Comparison of ENCODE assay signal across 8 cellular contexts in genomic region chr11:3614742-3615171, GRCh38. TPM values are rescaled to one million over a fixed set of nuclear protein-coding genes. Genes with fewer than 3 reads are reported as not detected.
DNase-seq lines count a peak whose midpoint lies in the region; ATAC-seq and TF ChIP-seq lines count a peak whose summit lies in the region.

No MANE protein-coding gene starts in this region.

- H3K9me2 ChIP-seq in hepatocyte (replicated peaks; ENCODE audit: insufficient read depth): no peaks in the 10 kb centered on the region

- ATAC-seq in GM18909 (IDR thresholded peaks at IDR 0.05; ENCODE audit: poor library complexity, unreplicated experiment) (peak; percentile 64), GM18519 (IDR thresholded peaks at IDR 0.05; ENCODE audit: low FRiP score, unreplicated experiment) (no peak), GM19351 (IDR thresholded peaks at IDR 0.05; ENCODE audit: unreplicated experiment) (no peak)
- ATAC-seq in naive thymus-derived CD4-positive, alpha-beta T cell: peak; percentile 96

- intact Hi-C loops in naive thymus-derived CD4-positive, alpha-beta T cell (cut with micrococcal nuclease): no loop called here
- intact Hi-C loops in Caco-2 (cut with micrococcal nuclease; ENCODE audit: unreplicated experiment): no loop called here

- H3K36me3 ChIP-seq in naive thymus-derived CD4-positive, alpha-beta T cell (ENCODE audit: control insufficient read depth in 2 of 3, insufficient read depth in 3 of 3, low read length in 3 of 3): no peaks in the 10 kb centered on the region
- H3K36me3 ChIP-seq in Caco-2 (ENCODE audit: control insufficient read depth, insufficient read depth, low read length) (no peaks in the 10 kb centered on the region), hepatocyte (replicated peaks; ENCODE audit: insufficient read depth, low read depth) (no peaks in the 10 kb centered on the region)

- peaks cover 0 to 6% (median 0%) of the 10 kb centered on the region in 5 donors for H3K27me3 Mint-ChIP-seq in naive thymus-derived CD4-positive, alpha-beta T cell
- H3K27me3 Mint-ChIP-seq in Caco-2 (ENCODE audit: insufficient read depth, unreplicated experiment): no peaks in the 10 kb centered on the region

- no peak overlapping the region for H3K27ac ChIP-seq in naive thymus-derived CD4-positive, alpha-beta T cell (ENCODE audit: low read depth, low read length)
- no peak overlapping the region for H3K27ac ChIP-seq in hepatocyte

- H3K36me3 Mint-ChIP-seq in naive thymus-derived CD4-positive, alpha-beta T cell: peaks cover 0 to 3% (median 0%) of the 10 kb centered on the region in 5 donors
- no peaks in the 10 kb centered on the region for H3K36me3 Mint-ChIP-seq in Caco-2 (ENCODE audit: insufficient read depth, unreplicated experiment)

- H3K4me3 Mint-ChIP-seq in naive thymus-derived CD4-positive, alpha-beta T cell: peak overlapping the region in 8 of 10 donors; percentile 52 to 67 (median 59)
- H3K4me3 Mint-ChIP-seq in Caco-2 (ENCODE audit: unreplicated experiment): no peak overlapping the region

- H3K27me3 ChIP-seq in naive thymus-derived CD4-positive, alpha-beta T cell (ENCODE audit: control insufficient read depth in 2 of 2, insufficient read depth in 2 of 2, low read length in 2 of 2): no peaks in the 10 kb centered on the region
- H3K27me3 ChIP-seq in Caco-2 (replicated peaks; ENCODE audit: control insufficient read depth, insufficient read depth, low read length) (no peaks in the 10 kb centered on the region), hepatocyte (no peaks in the 10 kb centered on the region)

- H2AFZ ChIP-seq in hepatocyte: no peak overlapping the region

- H3K9me3 ChIP-seq in naive thymus-derived CD4-positive, alpha-beta T cell (ENCODE audit: control insufficient read depth in 2 of 3, low read length in 3 of 3): no peaks in the 10 kb centered on the region
- 0 out of 2 replicates have a peak, but pooled peaks cover 6% of the 10 kb centered on the region for H3K9me3 ChIP-seq in Caco-2
- no peaks in the 10 kb centered on the region for H3K9me3 ChIP-seq in hepatocyte (ENCODE audit: low read depth)

- no peaks in the 10 kb centered on the region for H3K79me2 ChIP-seq in hepatocyte

- TF ChIP-seq CTCF in Caco-2 (IDR thresholded peaks at IDR 0.05; ENCODE audit: insufficient read depth in 1 of 2, low read depth in 1 of 2, low read length in 1 of 2, severe bottlenecking in 1 of 2, unreplicated experiment in 1 of 2) (no peak), hepatocyte (IDR thresholded peaks at IDR 0.05; ENCODE audit: poor library complexity) (no peak)

- POLR2A ChIA-PET in naive thymus-derived CD4-positive, alpha-beta T cell (lab: Charles Lee): no interaction called here
- POLR2A ChIA-PET in Caco-2 (lab: Charles Lee): no interaction called here

- H3K27ac Mint-ChIP-seq in naive thymus-derived CD4-positive, alpha-beta T cell: peak overlapping the region in 7 of 9 donors; percentile 14 to 75 (median 39)
- no peak overlapping the region for H3K27ac Mint-ChIP-seq in Caco-2 (ENCODE audit: unreplicated experiment)

- peaks cover 0 to 2% (median 0%) of the 10 kb centered on the region in 11 donors for H3K9me3 Mint-ChIP-seq in naive thymus-derived CD4-positive, alpha-beta T cell
- no peaks in the 10 kb centered on the region for H3K9me3 Mint-ChIP-seq in Caco-2 (ENCODE audit: unreplicated experiment)

- WGBS in hepatocyte (ENCODE audit: low lambda C conversion rate, missing lambda C conversion rate): 83% methylated on average over 5 of the region's 5 CpGs

- no peak overlapping the region for H3K4me3 ChIP-seq in naive thymus-derived CD4-positive, alpha-beta T cell (ENCODE audit: low read length)
- H3K4me3 ChIP-seq in Caco-2 (ENCODE audit: low read depth, low read length) (no peak overlapping the region), hepatocyte (no peak overlapping the region)

- H4K20me1 ChIP-seq in hepatocyte (ENCODE audit: insufficient read depth, poor library complexity, severe bottlenecking): no peaks in the 10 kb centered on the region

- CTCF ChIA-PET in naive thymus-derived CD4-positive, alpha-beta T cell (lab: Charles Lee): interaction anchor here (1.5 kb wide), 1 partner anchor 12 kb away, joined by 4 read pairs; no protein-coding TSS in a partner anchor
- CTCF ChIA-PET in Caco-2 (lab: Charles Lee): no interaction called here

- H3K4me1 ChIP-seq in naive thymus-derived CD4-positive, alpha-beta T cell (ENCODE audit: control insufficient read depth in 2 of 2, insufficient read depth in 2 of 2, low read length in 2 of 2): no peaks in the 10 kb centered on the region
- H3K4me1 ChIP-seq in Caco-2 (peaks cover 8% of the 10 kb centered on the region), hepatocyte (ENCODE audit: insufficient read depth) (no peaks in the 10 kb centered on the region)

- BruUV-seq in Caco-2 (replicated peaks; lab: Mats Ljungman, UMichigan): no TSS peak

- H3K4me1 Mint-ChIP-seq in naive thymus-derived CD4-positive, alpha-beta T cell: peaks cover 13 to 23% (median 14%) of the 10 kb centered on the region in 7 donors
- H3K4me1 Mint-ChIP-seq in Caco-2 (ENCODE audit: low read depth, unreplicated experiment): peaks cover 8% of the 10 kb centered on the region

- peak; percentile 70 to 75 for DNase-seq in Kasumi-1 (lab: John Stamatoyannopoulos, UW)
- peak; percentile 58 to 71 for DNase-seq in activated T-cell treated with anti-CD3 and anti-CD28 coated beads, Interleukin-2, amount 50 U/mL, for 48 hours
- DNase-seq in naive thymus-derived CD4-positive, alpha-beta T cell: peak in 7 of 9 donors; percentile 11 to 46 (median 22)
- DNase-seq in Caco-2: no peak
- DNase-seq in hepatocyte (ENCODE audit: low spot score): no peak

- no peak overlapping the region for H3K4me2 ChIP-seq in hepatocyte

RNA-seq across cellular contexts. Expression of gene ART5, which starts 27.0 kb away (rescaled TPM):
- total RNA-seq in naive thymus-derived CD4-positive, alpha-beta T cell: not detected
- polyA plus RNA-seq in naive thymus-derived CD4-positive, alpha-beta T cell: not detected
- 0.97 and 1.1 TPM in 2 replicates for total RNA-seq in Caco-2 (2022)
- total RNA-seq in hepatocyte: 2.3 and 6.3 TPM in 2 replicates
- 12.4 and 19.3 TPM in 2 replicates for polyA plus RNA-seq in hepatocyte

RNA-seq across cellular contexts. Expression of gene ART1, which starts 30.2 kb away (rescaled TPM):
- not detected for total RNA-seq in naive thymus-derived CD4-positive, alpha-beta T cell
- not detected for polyA plus RNA-seq in naive thymus-derived CD4-positive, alpha-beta T cell
- not detected in 2 replicates for total RNA-seq in Caco-2 (2022)
- not detected in 2 replicates for total RNA-seq in hepatocyte
- not detected in 2 replicates for polyA plus RNA-seq in hepatocyte

RNA-seq across cellular contexts. Expression of gene CHRNA10, which starts 56.4 kb away (rescaled TPM):
- total RNA-seq in naive thymus-derived CD4-positive, alpha-beta T cell: 1 to 10 TPM in 3 of 5 experiments, under 1 TPM in 2; 0.56 to 5.8 (median 2.5) TPM
- under 1 TPM in 1 of 2 donors, not detected in 1; 0.24 TPM for polyA plus RNA-seq in naive thymus-derived CD4-positive, alpha-beta T cell
- 3.6 and 3.9 TPM in 2 replicates for total RNA-seq in Caco-2 (2022)
- 0.64 TPM in 1 of 2 replicates, not detected in the other for total RNA-seq in hepatocyte
- 0.53 and 1.6 TPM in 2 replicates for polyA plus RNA-seq in hepatocyte

Comparison
In these comparisons a context has a peak if more than half of its experiments do, and no peak if none do; other contexts are left out.
1. ATAC-seq: peak in GM18909 (single experiment) and naive thymus-derived CD4-positive, alpha-beta T cell (single experiment); none in GM18519 (single experiment) and GM19351 (single experiment).
2. DNase-seq: peak in Kasumi-1 (2 of 2), activated T-cell treated with anti-CD3 and anti-CD28 coated beads, Interleukin-2, amount 50 U/mL, for 48 hours (2 of 2) and naive thymus-derived CD4-positive, alpha-beta T cell (7 of 9); none in Caco-2 (0 of 2) and hepatocyte (single experiment).